ENCODE assay signal across 15 cellular contexts in the genomic region with DNA sequence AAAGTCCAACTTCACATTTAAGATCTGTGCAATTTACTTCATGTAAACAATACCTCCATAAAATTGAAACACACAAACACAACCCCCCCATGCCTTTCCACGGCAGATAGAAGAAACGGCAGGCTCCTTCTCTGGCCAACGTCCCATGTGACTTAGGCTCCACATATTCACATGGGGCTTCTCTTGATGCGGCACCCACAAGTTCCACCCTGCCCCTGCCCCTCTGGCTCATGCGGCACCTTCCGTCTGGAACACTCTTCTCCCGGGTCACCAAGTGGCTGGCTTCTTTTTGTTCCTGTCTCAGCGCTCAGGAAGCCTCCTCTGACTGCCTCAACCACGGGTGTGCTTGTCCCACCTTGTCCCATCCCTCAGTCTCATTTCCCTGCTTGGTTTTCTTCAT. TPM values are rescaled to one million over a fixed set of nuclear protein-coding genes. Genes with fewer than 3 reads are reported as not detected.
"Had no signal": no experiment of that assay in that cellular context is flagged by ENCODE, and none has a peak within 500 bp of the region (broad histone marks: within the 10 kb centered on the region; RNA-seq: fewer than 3 reads in every experiment).

No MANE protein-coding gene starts in this region.

- ATAC-seq: foreskin keratinocyte, heart left ventricle, left lobe of liver, mucosa of descending colon had no signal

- H3K4me3 ChIP-seq: cardiac muscle cell, heart left ventricle, mucosa of descending colon, tibial artery had no signal

- H3K9me3 ChIP-seq: heart left ventricle, mucosa of descending colon, tibial artery had no signal

- H3K9me3 Mint-ChIP-seq: nephron had no signal

- H3K4me3 Mint-ChIP-seq: nephron had no signal

- FAIRE-seq: astrocyte had no signal

- H3K27ac ChIP-seq: cardiac muscle cell, foreskin keratinocyte, heart left ventricle, tibial artery had no signal

- DNase-seq: activated CD4-positive, alpha-beta T cell treated with anti-CD3 and anti-CD28 coated beads for 48 hours; activated effector memory CD4-positive, alpha-beta T cell treated with Interleukin-2 at 50 U/mL for 16 hours; foreskin keratinocyte; heart left ventricle; islet precursor cell; mammary epithelial cell; mucosa of descending colon; stimulated activated CD4-positive, alpha-beta T cell treated with anti-CD3 and anti-CD28 coated beads, Interleukin-4, amount 100 ng/mL, for 1 hour; stimulated activated CD8-positive, alpha-beta memory T cell treated with anti-CD3 and anti-CD28 coated beads, Interleukin-4, amount 100 ng/mL, for 48 hours; T1000; tibial artery had no signal

- H3K36me3 ChIP-seq: cardiac muscle cell, heart left ventricle had no signal

- H3K4me1 ChIP-seq: foreskin keratinocyte had no signal

- H3K27ac Mint-ChIP-seq: nephron had no signal

- H3K27me3 ChIP-seq: cardiac muscle cell, foreskin keratinocyte, heart left ventricle, tibial artery had no signal

RNA-seq across cellular contexts. Expression of a gene that starts 36.9 kb away (rescaled TPM):
- total RNA-seq: astrocyte, cardiac muscle cell, mammary epithelial cell had no signal
- polyA plus RNA-seq: cardiac muscle cell had no signal
